Comparison of ENCODE assay signal across 9 cellular contexts in genomic region chr16:57863434-57864160, GRCh38.
A peak's percentile ranks its signal among the peaks of the same experiment; 100 is the strongest.
DNase-seq lines count a peak whose midpoint lies in the region; ATAC-seq and TF ChIP-seq lines count a peak whose summit lies in the region.
"Had no signal": no experiment of that assay in that cellular context is flagged by ENCODE, and none has a peak within 500 bp of the region (broad histone marks: within the 10 kb centered on the region; RNA-seq: fewer than 3 reads in every experiment).

No MANE protein-coding gene starts in this region.

- no peaks in the 10 kb centered on the region for H3K9me3 ChIP-seq in HCT116 (ENCODE audit: control insufficient read depth in 1 of 2, insufficient read depth in 1 of 2, low read depth in 1 of 2, low read length in 2 of 2)
- no peaks in the 10 kb centered on the region for H3K9me3 ChIP-seq in SJCRH30 (replicated peaks)
- H3K9me3 ChIP-seq in esophagus muscularis mucosa: no peaks in the 10 kb centered on the region

- no peaks in the 10 kb centered on the region for H3K9me2 ChIP-seq in HCT116 (ENCODE audit: insufficient read depth)

- peak; percentile 81 for DNase-seq in AG10803 (ENCODE audit: low read depth)
- peak; percentile 45 for DNase-seq in HCT116 (ENCODE audit: low read depth, low spot score)
- peak; percentile 64 to 77 for DNase-seq in SJCRH30
- no peak for DNase-seq in esophagus muscularis mucosa (ENCODE audit: extremely low spot score)
- peak; percentile 88 for DNase-seq in myocyte (ENCODE audit: low read depth)
- DNase-seq in stimulated activated naive CD8-positive, alpha-beta T cell treated with anti-CD3 and anti-CD28 coated beads, Interleukin-15, Interleukin-2, amounts not matched to agents 100 U/mL and 50 U/mL, for 24 hours: no peak

- POLR2A ChIA-PET in HCT116 (lab: Charles Lee): interaction anchor here (0.7 to 1.0 kb wide), 2 partner anchors 75 to 100 kb away, joined by 3 read pairs; no protein-coding TSS in a partner anchor

- no peak for TF ChIP-seq EP300 in esophagus muscularis mucosa (IDR thresholded peaks at IDR 0.05)

- RAD21 ChIA-PET in HCT116 (lab: Charles Lee; ENCODE audit: low non-redundant PET in 1 of 2, low total read pairs in 2 of 2, uncharacterized antibody in 2 of 2, unreplicated experiment in 2 of 2): interaction anchor here (0.8 to 1.8 kb wide), 6 partner anchors 29 to 128 kb away, joined by 3 to 7 read pairs (median 4); partner anchors contain the start of gene KATNB1 (in 1 of the 2)

- H3K27ac ChIP-seq in HCT116 (ENCODE audit: low read depth, low read length) (no peak overlapping the region), SJCRH30 (no peak overlapping the region), esophagus muscularis mucosa (replicated peaks in 1 of 4) (no peak overlapping the region)
- H3K27ac ChIP-seq: epithelial cell of prostate had no signal

- H3K4me1 ChIP-seq in HCT116 (ENCODE audit: control insufficient read depth in 1 of 2, insufficient read depth in 2 of 2, low read length in 2 of 2) (peaks cover 13 to 36% of the 10 kb centered on the region in 2 experiments; a peak in 3 of 4 replicates), SJCRH30 (peaks cover 14% of the 10 kb centered on the region), esophagus muscularis mucosa (peaks cover 5 to 12% (median 9%) of the 10 kb centered on the region in 4 donors)

- TF ChIP-seq CTCF in AG10803 (conservative IDR thresholded peaks at IDR 0.05; ENCODE audit: low read length): peak; percentile 81
- peak; percentile 58 to 97 (median 70) for TF ChIP-seq CTCF in HCT116 (IDR thresholded peaks at IDR 0.05 in 2 of 3, conservative IDR thresholded peaks at IDR 0.05 in 1 of 3; ENCODE audit: borderline replicate concordance in 1 of 3, insufficient read depth in 1 of 3, low read depth in 2 of 3, low read length in 2 of 3)
- peak; percentile 57 to 72 (median 69) for TF ChIP-seq CTCF in esophagus muscularis mucosa (IDR thresholded peaks at IDR 0.05)

- CTCF ChIA-PET in HCT116 (lab: Charles Lee): interaction anchor here (0.9 to 2.3 kb wide), 11 partner anchors 10 to 141 kb away, joined by 3 to 18 read pairs (median 4); partner anchors contain the start of gene KATNB1

- H4K20me1 ChIP-seq in HCT116 (ENCODE audit: insufficient read depth): no peaks in the 10 kb centered on the region

- intact Hi-C loops in HCT116 (cut with micrococcal nuclease) (loop anchor here (1.0 to 5.0 kb wide), 3 partner anchors 67 to 286 kb away; no protein-coding TSS in a partner anchor), esophagus muscularis mucosa (cut with DNase I) (loop anchor here (1.0 to 5.0 kb wide), 2 partner anchors 61 to 106 kb away; partner anchors contain the start of gene KIFC3)

- TF ChIP-seq RAD21 in HCT116 (IDR thresholded peaks at IDR 0.05; ENCODE audit: low read depth): peak; percentile 96

- peak overlapping the region; percentile 10 for H2AFZ ChIP-seq in HCT116 (ENCODE audit: low read depth, low read length, poor library complexity, severe bottlenecking)

- WGBS in esophagus muscularis mucosa: 1% methylated on average over 5 of the region's 5 CpGs

- peak overlapping the region; percentile 30 for H3K4me2 ChIP-seq in HCT116 (ENCODE audit: low read length)

- no TSS peak for BruUV-seq in HCT116 (replicated peaks; lab: Mats Ljungman, UMichigan)

- peak; percentile 84 for ATAC-seq in HCT116
- no peak for ATAC-seq in stimulated activated naive CD8-positive, alpha-beta T cell treated with anti-CD3 and anti-CD28 coated beads, Interleukin-15, Interleukin-2, amounts not matched to agents 100 U/mL and 50 U/mL, for 24 hours
- ATAC-seq in HG03139 (IDR thresholded peaks at IDR 0.05; ENCODE audit: unreplicated experiment): no peak
- ATAC-seq in HG03280 (IDR thresholded peaks at IDR 0.05; ENCODE audit: unreplicated experiment): no peak

- no peak overlapping the region for H3K9ac ChIP-seq in HCT116 (ENCODE audit: low read length)

- no peaks in the 10 kb centered on the region for H3K79me2 ChIP-seq in HCT116 (ENCODE audit: insufficient read depth, low read length)

- H3K4me3 ChIP-seq in AG10803 (ENCODE audit: low read length) (no peak overlapping the region), HCT116 (replicated peaks in 1 of 2; ENCODE audit: low read depth in 1 of 2, low read length in 2 of 2) (no peak overlapping the region), SJCRH30 (no peak overlapping the region), esophagus muscularis mucosa (no peak overlapping the region)

- no peaks in the 10 kb centered on the region for H3K27me3 ChIP-seq in HCT116 (ENCODE audit: insufficient read depth, low read length)
- no peaks in the 10 kb centered on the region; the same call in 1 of the 2 replicates for H3K27me3 ChIP-seq in SJCRH30
- no peaks in the 10 kb centered on the region for H3K27me3 ChIP-seq in esophagus muscularis mucosa

- H3K36me3 ChIP-seq in HCT116 (ENCODE audit: control insufficient read depth in 1 of 2, insufficient read depth in 2 of 2, low read length in 2 of 2): no peaks in the 10 kb centered on the region
- no peaks in the 10 kb centered on the region for H3K36me3 ChIP-seq in SJCRH30
- H3K36me3 ChIP-seq in esophagus muscularis mucosa: no peaks in the 10 kb centered on the region

- no peak for TF ChIP-seq POLR2A in HCT116 (IDR thresholded peaks at IDR 0.05; ENCODE audit: borderline replicate concordance, extremely low read depth, insufficient read depth, insufficient read length)
- no peak for TF ChIP-seq POLR2A in esophagus muscularis mucosa (IDR thresholded peaks at IDR 0.05; ENCODE audit: low read depth)

TF ChIP-seq in HCT116, 20 proteins besides CTCF, POLR2A, EP300 and RAD21:
- TF ChIP-seq CBX3 (IDR thresholded peaks at IDR 0.05; ENCODE audit: low read depth) (0 out of 2 replicates have a peak, but pooled peaks have one; percentile 45), CEBPB (IDR thresholded peaks at IDR 0.05; ENCODE audit: low read depth) (no peak), TCF7L2 (IDR thresholded peaks at IDR 0.05; ENCODE audit: borderline replicate concordance, extremely low read depth, insufficient read depth, insufficient read length) (no peak), SP1 (IDR thresholded peaks at IDR 0.05; ENCODE audit: low read depth) (no peak), FOSL1 (IDR thresholded peaks at IDR 0.05; ENCODE audit: low read depth) (no peak)
- TF ChIP-seq, protein P1, sequence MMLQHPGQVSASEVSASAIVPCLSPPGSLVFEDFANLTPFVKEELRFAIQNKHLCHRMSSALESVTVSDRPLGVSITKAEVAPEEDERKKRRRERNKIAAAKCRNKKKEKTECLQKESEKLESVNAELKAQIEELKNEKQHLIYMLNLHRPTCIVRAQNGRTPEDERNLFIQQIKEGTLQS (IDR thresholded peaks at IDR 0.05): no peak

Comparison
In these comparisons a context has a peak if more than half of its experiments do, and no peak if none do; other contexts are left out.
1. DNase-seq: peak in AG10803 (single experiment), HCT116 (single experiment), SJCRH30 (2 of 2) and myocyte (single experiment); none in esophagus muscularis mucosa (single experiment) and stimulated activated naive CD8-positive, alpha-beta T cell treated with anti-CD3 and anti-CD28 coated beads, Interleukin-15, Interleukin-2, amounts not matched to agents 100 U/mL and 50 U/mL, for 24 hours (single experiment).
2. Peak in every context shown above with its lines, with median percentiles within 50 percentile points of each other: CTCF ChIP-seq.